14 cellular contexts compared by ENCODE assay signal in genomic region chr3:36597422-36597821, GRCh38.
DNase-seq lines count a peak whose midpoint lies in the region; ATAC-seq, FAIRE-seq and TF ChIP-seq lines count a peak whose summit lies in the region.
"Had no signal": no experiment of that assay in that cellular context is flagged by ENCODE, and none has a peak within 500 bp of the region (broad histone marks: within the 10 kb centered on the region; RNA-seq: fewer than 3 reads in every experiment).

No MANE protein-coding gene starts in this region.

- no peak for TF ChIP-seq RAD21 in A549 (conservative IDR thresholded peaks at IDR 0.05 in 1 of 2, IDR thresholded peaks at IDR 0.05 in 1 of 2)

- in situ Hi-C loops in GM13976 (cut with MboI; ENCODE audit: low sequenced_read_pairs, unreplicated experiment): no loop called here

- H3K27ac ChIP-seq in A549: peak overlapping the region; percentile 27 to 63; a peak in 4 of 6 replicates
- H3K27ac ChIP-seq: thoracic aorta had no signal

- H3K4me3 ChIP-seq in A549 (no peak overlapping the region), foreskin fibroblast (ENCODE audit: low read depth in 1 of 2, low read length in 2 of 2) (no peak overlapping the region)
- H3K4me3 ChIP-seq: mucosa of descending colon, thoracic aorta had no signal

- TF ChIP-seq EP300 in A549 (IDR thresholded peaks at IDR 0.05): no peak

- ATAC-seq in A549: peak; percentile 73 to 82
- ATAC-seq in HG02852 (IDR thresholded peaks at IDR 0.05; ENCODE audit: unreplicated experiment): no peak
- ATAC-seq: mucosa of descending colon had no signal

- no peaks in the 10 kb centered on the region for H3K9me3 ChIP-seq in A549
- H3K9me3 ChIP-seq: mucosa of descending colon, thoracic aorta had no signal

- WGBS in A549 (ENCODE audit: missing lambda C conversion rate): 9% methylated on average over 2 of the region's 2 CpGs

- H3K4me1 ChIP-seq in A549: peaks cover 10% of the 10 kb centered on the region

- TF ChIP-seq POLR2A in A549 (IDR thresholded peaks at IDR 0.05; ENCODE audit: low read length) (no peak), H54 (IDR thresholded peaks at IDR 0.05; ENCODE audit: low read depth, low read length) (no peak)

- H3K4me2 ChIP-seq in A549: peak overlapping the region; percentile 40; the same call in 2 of the 3 replicates

- CTCF ChIA-PET in A549 (lab: Yijun Ruan, JAX): interaction anchor here (1.1 kb wide), 1 partner anchor 10 kb away, joined by 4 read pairs; no protein-coding TSS in a partner anchor

- POLR2A ChIA-PET in A549 (lab: Yijun Ruan, JAX): no interaction called here

- TF ChIP-seq CTCF in A549 (IDR thresholded peaks at IDR 0.05): no peak
- no peak for TF ChIP-seq CTCF in foreskin fibroblast (IDR thresholded peaks at IDR 0.05; ENCODE audit: low read depth, low read length)
- no peak for TF ChIP-seq CTCF in GM13976 (IDR thresholded peaks at IDR 0.05; ENCODE audit: borderline replicate concordance, control extremely low read depth, extremely low read depth, insufficient read depth, missing control alignments)

- FAIRE-seq in A549 (lab: Jason Lieb, UNC) (no peak), H54 (lab: Jason Lieb, UNC) (peak; percentile 92)

- DNase-seq in A549 (ENCODE audit: low read depth in 1 of 2, low spot score in 1 of 2) (peak; percentile 12 to 45), H54 (ENCODE audit: insufficient read length, low spot score) (peak; percentile 24), T1000 (lab: John Stamatoyannopoulos, UW) (peak; percentile 7), foreskin fibroblast (peak; percentile 3 to 36), GM13976 (ENCODE audit: low spot score) (no peak), C1 segment of cervical spinal cord (lab: John Stamatoyannopoulos, UW) (no peak), NK-92 (lab: John Stamatoyannopoulos, UW; ENCODE audit: unreplicated experiment) (no peak)
- DNase-seq: activated CD4-positive, alpha-beta T cell treated with anti-CD3 and anti-CD28 coated beads, Interleukin-2, amount 50 U/mL, for 1 hour; foreskin melanocyte; mucosa of descending colon; NCI-H2227 treated with DMSO at 0.1 percent for 48 hours; posterior cingulate gyrus had no signal

TF ChIP-seq in A549, 52 proteins besides CTCF, POLR2A, EP300 and RAD21:
- no peak for TF ChIP-seq HOXB5 (CRISPR knock-in tag; IDR thresholded peaks at IDR 0.05)
- TF ChIP-seq JUN (IDR thresholded peaks at IDR 0.05): no peak
- no peak for TF ChIP-seq E2F6 (IDR thresholded peaks at IDR 0.05; ENCODE audit: borderline replicate concordance, low read depth)
- no peak for TF ChIP-seq ZC3H11A (IDR thresholded peaks at IDR 0.05)
- no peak for TF ChIP-seq REST (IDR thresholded peaks at IDR 0.05)
- no peak for TF ChIP-seq RCOR1 (IDR thresholded peaks at IDR 0.05; ENCODE audit: low read depth, low read length)
- no peak for TF ChIP-seq MYC (IDR thresholded peaks at IDR 0.05; ENCODE audit: borderline replicate concordance, low read length)
- no peak for TF ChIP-seq EHMT2 (IDR thresholded peaks at IDR 0.05; ENCODE audit: low read depth)
- no peak for TF ChIP-seq SMC3 (IDR thresholded peaks at IDR 0.05)
- TF ChIP-seq ATOH8 (CRISPR knock-in tag; IDR thresholded peaks at IDR 0.05; ENCODE audit: low read depth): no peak
- no peak for TF ChIP-seq HDAC2 (IDR thresholded peaks at IDR 0.05)
- no peak for TF ChIP-seq ELK1 (IDR thresholded peaks at IDR 0.05; ENCODE audit: low read depth, low read length)
- no peak for TF ChIP-seq FOSL2 (IDR thresholded peaks at IDR 0.05)
- TF ChIP-seq FOSL2 (CRISPR knock-in tag; IDR thresholded peaks at IDR 0.05): no peak
- no peak for TF ChIP-seq RARB (CRISPR knock-in tag; IDR thresholded peaks at IDR 0.05)
- no peak for TF ChIP-seq ZFP36 (IDR thresholded peaks at IDR 0.05; ENCODE audit: borderline replicate concordance, partially characterized antibody)
- TF ChIP-seq KDM1A (IDR thresholded peaks at IDR 0.05; ENCODE audit: low read depth): no peak
- TF ChIP-seq MAZ (IDR thresholded peaks at IDR 0.05; ENCODE audit: borderline replicate concordance, low read depth, low read length): no peak
- no peak for TF ChIP-seq JUNB (IDR thresholded peaks at IDR 0.05)
- no peak for TF ChIP-seq PHF8 (IDR thresholded peaks at IDR 0.05; ENCODE audit: borderline replicate concordance, low read depth)

Comparison
In these comparisons a context has a peak if more than half of its experiments do, and no peak if none do; other contexts are left out.
1. DNase-seq: peak in A549 (2 of 2), H54 (single experiment), T1000 (single experiment) and foreskin fibroblast (2 of 2); none in GM13976 (single experiment), C1 segment of cervical spinal cord (0 of 14) and NK-92 (single experiment).